Comparison of ENCODE assay signal across 16 cellular contexts in the genomic region with DNA sequence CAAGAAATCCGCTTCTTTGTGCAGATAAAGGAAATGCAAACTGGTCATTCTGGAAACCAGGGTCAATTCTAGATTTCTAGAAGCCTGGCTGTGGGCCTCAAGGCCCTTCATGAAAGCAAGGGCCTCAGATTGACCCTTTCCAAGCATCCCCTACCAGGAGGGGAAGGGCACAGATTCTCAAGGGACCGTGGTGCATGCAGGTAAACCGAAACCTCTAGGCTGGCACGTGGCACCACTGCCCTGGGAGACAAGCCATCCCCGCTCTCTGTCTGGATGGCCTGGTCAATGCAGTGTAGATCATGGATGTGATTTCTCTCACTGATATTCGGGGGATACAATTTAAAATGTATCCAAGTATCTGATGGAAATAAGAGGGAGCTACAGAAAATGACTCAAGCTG.
"Had no signal": no experiment of that assay in that cellular context is flagged by ENCODE, and none has a peak within 500 bp of the region (broad histone marks: within the 10 kb centered on the region; RNA-seq: fewer than 3 reads in every experiment).

No MANE protein-coding gene starts in this region.

- H3K27me3 ChIP-seq: dorsolateral prefrontal cortex, stomach had no signal

- ATAC-seq: lower lobe of right lung, natural killer cell, sciatic nerve had no signal

- H3K4me3 Mint-ChIP-seq: activated naive CD8-positive, alpha-beta T cell treated with anti-CD3 and anti-CD28 coated beads for 36 hours; natural killer cell; type B pancreatic cell had no signal

- H3K27ac ChIP-seq: dorsolateral prefrontal cortex, lower lobe of right lung, WERI-Rb-1 had no signal

- H3K27ac Mint-ChIP-seq: activated naive CD8-positive, alpha-beta T cell treated with anti-CD3 and anti-CD28 coated beads for 36 hours; natural killer cell; type B pancreatic cell had no signal

- H3K9me3 ChIP-seq: lower lobe of right lung, stomach had no signal

- H3K36me3 ChIP-seq: lower lobe of right lung, stomach, WERI-Rb-1 had no signal

- DNase-seq: activated CD4-positive, alpha-beta T cell treated with anti-CD3 and anti-CD28 coated beads, Interleukin-2, amount 50 U/mL, for 48 hours; activated naive CD4-positive, alpha-beta T cell; activated naive CD8-positive, alpha-beta T cell treated with anti-CD3 and anti-CD28 coated beads for 36 hours; activated T-cell treated with anti-CD3 and anti-CD28 coated beads for 4 hours; amniotic stem cell; dorsolateral prefrontal cortex; natural killer cell; occipital lobe; stimulated activated CD4-positive, alpha-beta T cell treated with anti-CD3 and anti-CD28 coated beads, Interleukin-4, amount 100 ng/mL, for 1 hour; stomach; T-helper 2 cell; WERI-Rb-1 had no signal

- H3K9me3 Mint-ChIP-seq: activated naive CD8-positive, alpha-beta T cell treated with anti-CD3 and anti-CD28 coated beads for 36 hours; natural killer cell; type B pancreatic cell had no signal

- H3K27me3 Mint-ChIP-seq: activated naive CD8-positive, alpha-beta T cell treated with anti-CD3 and anti-CD28 coated beads for 36 hours; type B pancreatic cell had no signal

- H3K36me3 Mint-ChIP-seq: activated naive CD8-positive, alpha-beta T cell treated with anti-CD3 and anti-CD28 coated beads for 36 hours; natural killer cell; type B pancreatic cell had no signal

- H3K4me3 ChIP-seq: dorsolateral prefrontal cortex, lower lobe of right lung, smooth muscle cell, stomach had no signal
